ENCODE assay signal across 23 cellular contexts in genomic region chr4:87180767-87181166, GRCh38.
"Had no signal": no experiment of that assay in that cellular context is flagged by ENCODE, and none has a peak within 500 bp of the region (broad histone marks: within the 10 kb centered on the region; RNA-seq: fewer than 3 reads in every experiment).

No MANE protein-coding gene starts in this region.

- H3K36me3 ChIP-seq: MG63 had no signal

- H3K9me3 ChIP-seq: ascending aorta, body of pancreas, MG63 had no signal

- FAIRE-seq: bronchial epithelial cell had no signal

- ATAC-seq: activated CD4-positive, CD25-positive, alpha-beta regulatory T cell treated with anti-CD3 and anti-CD28 coated beads, Interleukin-2, amount 50 U/mL, for 24 hours; activated CD8-positive, alpha-beta T cell treated with anti-CD3 and anti-CD28 coated beads, Interleukin-2, amount 10 ng/mL, durations not matched to agents 7 days and 5 days; body of pancreas had no signal

- H3K27ac ChIP-seq: ascending aorta, body of pancreas, SK-N-MC had no signal

- DNase-seq: activated CD4-positive, alpha-beta T cell treated with anti-CD3 and anti-CD28 coated beads for 4 hours; activated CD8-positive, alpha-beta memory T cell treated with anti-CD3 and anti-CD28 coated beads, Interleukin-2, amount 50 U/mL, for 48 hours; activated CD8-positive, alpha-beta T cell treated with anti-CD3 and anti-CD28 coated beads, Interleukin-2, amount 10 ng/mL, durations not matched to agents 7 days and 5 days; activated naive CD4-positive, alpha-beta T cell treated with anti-CD3 and anti-CD28 coated beads, Interleukin-2, amount 50 U/mL, for 16 hours; activated naive CD8-positive, alpha-beta T cell treated with anti-CD3 and anti-CD28 coated beads, Interleukin-2, amount 10 ng/mL, durations not matched to agents 7 days and 5 days; activated T-cell treated with anti-CD3 and anti-CD28 coated beads, Interleukin-2, amount 50 U/mL, for 1 hour; amniotic stem cell; body of pancreas; MG63; MV-4-11; NCI-H1105; NCI-H1436; NCI-H1694 treated with DMSO at 0.1 percent for 48 hours; NCI-H2029 treated with DMSO at 0.1 percent for 48 hours; NCI-H345; NCI-H510A; NCI-H526 treated with DMSO at 0.1 percent for 48 hours; NCI-H82; T-helper 1 cell had no signal

- H3K4me3 ChIP-seq: ascending aorta, body of pancreas, MG63, SK-N-MC had no signal

- H3K27me3 ChIP-seq: ascending aorta, body of pancreas, MG63 had no signal

- H3K4me1 ChIP-seq: ascending aorta, body of pancreas had no signal
